ENCODE assay signal across 26 cellular contexts in the genomic region with DNA sequence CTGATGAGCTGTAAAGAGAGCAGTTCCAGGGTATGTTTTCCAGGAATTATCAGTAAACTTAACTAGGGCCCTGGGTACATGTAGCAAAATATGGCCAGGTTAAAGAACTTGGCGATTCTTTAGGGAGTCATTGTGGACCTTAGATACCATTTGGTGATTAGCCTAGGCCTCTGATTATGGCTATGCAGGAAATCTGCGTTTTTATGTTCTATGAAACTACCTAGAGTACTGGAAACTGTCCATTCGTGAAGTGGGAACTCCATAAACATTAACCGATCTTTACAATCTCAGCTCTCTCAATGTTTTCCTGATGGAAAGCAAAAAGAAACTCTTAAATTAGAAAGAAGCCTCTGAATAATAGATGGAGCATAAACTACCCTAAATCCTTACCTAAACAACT.
DNase-seq lines count a peak whose midpoint lies in the region; ATAC-seq, FAIRE-seq and TF ChIP-seq lines count a peak whose summit lies in the region.
"Had no signal": no experiment of that assay in that cellular context is flagged by ENCODE, and none has a peak within 500 bp of the region (broad histone marks: within the 10 kb centered on the region; RNA-seq: fewer than 3 reads in every experiment).

No MANE protein-coding gene starts in this region.

- H3K4me1 ChIP-seq in RWPE2 (ENCODE audit: insufficient read depth, poor library complexity, severe bottlenecking) (peaks cover 20% of the 10 kb centered on the region), endothelial cell of umbilical vein (ENCODE audit: control insufficient read depth, extremely low read depth, insufficient read depth, low read length) (peaks cover 57% of the 10 kb centered on the region), mucosa of descending colon (ENCODE audit: low read depth) (no peaks in the 10 kb centered on the region), thyroid gland (peaks cover 16 to 18% of the 10 kb centered on the region in 2 donors), neuronal stem cell (ENCODE audit: control insufficient read depth in 2 of 2, insufficient read depth in 1 of 2, low read depth in 1 of 2, low read length in 2 of 2) (no peaks in the 10 kb centered on the region)
- H3K4me1 ChIP-seq: HAP-1 had no signal

- H2BK120ac ChIP-seq in neuronal stem cell (ENCODE audit: low read depth, low read length), result no peak overlapping the region

- no peak for TF ChIP-seq POLR2A in endothelial cell of umbilical vein (IDR thresholded peaks at IDR 0.05; ENCODE audit: low read depth, low read length)
- TF ChIP-seq POLR2A in thyroid gland (IDR thresholded peaks at IDR 0.05), result no peak

- no peak overlapping the region for H2BK5ac ChIP-seq in neuronal stem cell (ENCODE audit: low read length)

- no peaks in the 10 kb centered on the region for H4K20me1 ChIP-seq in endothelial cell of umbilical vein (replicated peaks; ENCODE audit: control insufficient read depth, extremely low read depth, insufficient read depth, low read length)

- H3K9me3 ChIP-seq in RWPE2 (ENCODE audit: severe bottlenecking) (no peaks in the 10 kb centered on the region), endothelial cell of umbilical vein (replicated peaks; ENCODE audit: control insufficient read depth, insufficient read depth, low read length) (no peaks in the 10 kb centered on the region), mucosa of descending colon (no peaks in the 10 kb centered on the region), thyroid gland (no peaks in the 10 kb centered on the region), neuronal stem cell (replicated peaks in 1 of 2; ENCODE audit: control insufficient read depth in 2 of 2, insufficient read depth in 1 of 2, low read depth in 1 of 2, low read length in 2 of 2) (peaks cover 0 to 4% of the 10 kb centered on the region in 2 donors)
- H3K9me3 ChIP-seq: A549, HAP-1, MG63 had no signal

- no peak overlapping the region for H2AK5ac ChIP-seq in neuronal stem cell (ENCODE audit: low read depth, low read length)

- H3K9me1 ChIP-seq in endothelial cell of umbilical vein (replicated peaks; ENCODE audit: control insufficient read depth, extremely low read depth, insufficient read depth, low read length), result no peaks in the 10 kb centered on the region

- H3K9ac ChIP-seq in endothelial cell of umbilical vein (replicated peaks; ENCODE audit: extremely low read depth, insufficient read depth, low read length), result peak overlapping the region; percentile 69
- H3K9ac ChIP-seq in neuronal stem cell (ENCODE audit: low read depth, low read length, poor library complexity), result no peak overlapping the region

- H3K36me3 ChIP-seq in RWPE2 (ENCODE audit: low read depth), result peaks cover 23% of the 10 kb centered on the region
- peaks cover 0 to 2% of the 10 kb centered on the region in 2 experiments for H3K36me3 ChIP-seq in endothelial cell of umbilical vein (ENCODE audit: control insufficient read depth in 2 of 2, extremely low read depth in 1 of 2, insufficient read depth in 2 of 2, low read length in 2 of 2)
- H3K36me3 ChIP-seq in mucosa of descending colon (ENCODE audit: low read depth), result no peaks in the 10 kb centered on the region
- H3K36me3 ChIP-seq in thyroid gland, result no peaks in the 10 kb centered on the region
- H3K36me3 ChIP-seq in neuronal stem cell (replicated peaks in 1 of 2; ENCODE audit: control insufficient read depth in 2 of 2, insufficient read depth in 2 of 2, low read length in 2 of 2), result peaks cover 4 to 64% of the 10 kb centered on the region in 2 donors
- H3K36me3 ChIP-seq: HAP-1 had no signal

- H3K79me2 ChIP-seq in endothelial cell of umbilical vein (ENCODE audit: control insufficient read depth, insufficient read depth, low read length), result peaks cover 19% of the 10 kb centered on the region

- H3K23ac ChIP-seq in neuronal stem cell (ENCODE audit: low read depth, low read length, poor library complexity), result no peak overlapping the region

- H3K4ac ChIP-seq in neuronal stem cell (ENCODE audit: low read length), result no peak overlapping the region

- H3K14ac ChIP-seq in neuronal stem cell (ENCODE audit: low read length), result no peak overlapping the region

- H2BK12ac ChIP-seq in neuronal stem cell (ENCODE audit: low read length), result no peak overlapping the region

- TF ChIP-seq CTCF in RWPE2 (IDR thresholded peaks at IDR 0.05; ENCODE audit: poor library complexity, severe bottlenecking), result no peak
- no peak for TF ChIP-seq CTCF in endothelial cell of umbilical vein (IDR thresholded peaks at IDR 0.05; ENCODE audit: extremely low read depth in 1 of 2, insufficient read depth in 1 of 2, low read depth in 1 of 2, low read length in 2 of 2)
- TF ChIP-seq CTCF in mucosa of descending colon (IDR thresholded peaks at IDR 0.05), result no peak
- no peak for TF ChIP-seq CTCF in thyroid gland (IDR thresholded peaks at IDR 0.05)
- TF ChIP-seq CTCF in dorsolateral prefrontal cortex (IDR thresholded peaks at IDR 0.05 in 54 of 56, conservative IDR thresholded peaks at IDR 0.05 in 2 of 56; ENCODE audit: low read depth in 1 of 56, partially characterized antibody in 56 of 56), result no peak

- no peak for DNase-seq in RWPE2 (ENCODE audit: low spot score)
- no peak for DNase-seq in endothelial cell of umbilical vein (ENCODE audit: low read depth, low spot score)
- DNase-seq in mucosa of descending colon, result no peak
- no peak for DNase-seq in thyroid gland
- no peak for DNase-seq in NCI-H2107 (lab: John Stamatoyannopoulos, UW)
- DNase-seq in urothelium cell line (ENCODE audit: low spot score), result no peak
- no peak for DNase-seq in neuronal stem cell (ENCODE audit: low spot score)
- no peak for DNase-seq in dorsolateral prefrontal cortex
- DNase-seq: C1 segment of cervical spinal cord; CD4-positive, alpha-beta memory T cell; COR-L47; DMS53; GOT3; KG1; MG63; NCI-H1105 treated with DMSO at 0.1 percent for 48 hours; NCI-H146; NCI-H1930; NCI-H446 treated with DMSO at 0.1 percent for 48 hours; NCI-H526; PC-9; RPMI8226; SHP77 treated with DMSO at 0.1 percent for 48 hours had no signal

- H4K8ac ChIP-seq in neuronal stem cell (ENCODE audit: low read depth, low read length), result no peak overlapping the region

- no peaks in the 10 kb centered on the region for H3K27me3 ChIP-seq in RWPE2 (ENCODE audit: insufficient read depth, poor library complexity, severe bottlenecking)
- no peaks in the 10 kb centered on the region for H3K27me3 ChIP-seq in endothelial cell of umbilical vein (ENCODE audit: control insufficient read depth in 2 of 2, insufficient read depth in 2 of 2, low read length in 2 of 2)
- H3K27me3 ChIP-seq in thyroid gland, result no peaks in the 10 kb centered on the region
- no peaks in the 10 kb centered on the region for H3K27me3 ChIP-seq in neuronal stem cell (ENCODE audit: control insufficient read depth in 3 of 3, insufficient read depth in 3 of 3, low read depth in 1 of 3, low read length in 3 of 3)
- no peaks in the 10 kb centered on the region for H3K27me3 ChIP-seq in dorsolateral prefrontal cortex
- H3K27me3 ChIP-seq: MG63 had no signal

- H3K18ac ChIP-seq in neuronal stem cell (ENCODE audit: low read length), result no peak overlapping the region

- H3K4me3 ChIP-seq in RWPE2 (ENCODE audit: severe bottlenecking), result no peak overlapping the region
- peak overlapping the region in 1 of 3 experiments; percentile 20 for H3K4me3 ChIP-seq in endothelial cell of umbilical vein (replicated peaks in 1 of 3; ENCODE audit: insufficient read depth in 1 of 3, low read depth in 1 of 3, low read length in 3 of 3)
- no peak overlapping the region for H3K4me3 ChIP-seq in mucosa of descending colon
- H3K4me3 ChIP-seq in thyroid gland (replicated peaks in 1 of 3), result no peak overlapping the region
- H3K4me3 ChIP-seq in neuronal stem cell (ENCODE audit: low read length in 2 of 2), result no peak overlapping the region
- H3K4me3 ChIP-seq in dorsolateral prefrontal cortex, result no peak overlapping the region
- H3K4me3 ChIP-seq: A549, HAP-1, MG63, PC-9 had no signal

- TSS peak; percentile 50 for BruUV-seq in endothelial cell of umbilical vein (replicated peaks; lab: Mats Ljungman, UMichigan)

- FAIRE-seq in endothelial cell of umbilical vein (lab: Jason Lieb, UNC), result no peak
- FAIRE-seq in urothelium cell line (lab: Jason Lieb, UNC), result no peak
- FAIRE-seq: A549, GM18507 had no signal

- ATAC-seq in RWPE2 (ENCODE audit: low read depth) (no peak), mucosa of descending colon (peak; percentile 91)
- ATAC-seq: A549 had no signal

- no peaks in the 10 kb centered on the region for H3K79me1 ChIP-seq in neuronal stem cell (ENCODE audit: low read depth, low read length)

- peak overlapping the region; percentile 69 for H3K27ac ChIP-seq in RWPE2 (ENCODE audit: poor library complexity, severe bottlenecking)
- H3K27ac ChIP-seq in endothelial cell of umbilical vein (ENCODE audit: insufficient read depth, low read depth, low read length), result peak overlapping the region; percentile 89
- H3K27ac ChIP-seq in thyroid gland, result peak overlapping the region in 2 of 3 donors; percentile 0 to 67
- no peak overlapping the region for H3K27ac ChIP-seq in neuronal stem cell (replicated peaks; ENCODE audit: low read length)
- H3K27ac ChIP-seq in dorsolateral prefrontal cortex, result no peak overlapping the region
- H3K27ac ChIP-seq: A549, PC-9 had no signal

- WGBS in thyroid gland, 2 donors, result 75 to 81% methylated on average over 4 of the region's 4 CpGs
- no CpG with 5 or more reads among the region's 4 CpGs for WGBS in neuronal stem cell (ENCODE audit: extremely low coverage in 2 of 2, insufficient read length in 2 of 2, insufficient replicate concordance in 1 of 2), 2 donors

- POLR2A ChIA-PET in endothelial cell of umbilical vein (lab: Charles Lee), result no interaction called here

- CTCF ChIA-PET in endothelial cell of umbilical vein (lab: Charles Lee), result interaction anchor here (0.9 to 1.6 kb wide), 4 partner anchors 9 to 120 kb away, joined by 3 to 7 read pairs (median 3); no protein-coding TSS in a partner anchor

- H2AFZ ChIP-seq in endothelial cell of umbilical vein (ENCODE audit: low read depth, low read length) (peak overlapping the region; percentile 40), neuronal stem cell (ENCODE audit: low read length) (no peak overlapping the region)
- H2AFZ ChIP-seq: PC-9 had no signal

- dilution Hi-C loops in endothelial cell of umbilical vein (cut with MboI; ENCODE audit: extremely low pct_ligation_motif_present, low sequenced_read_pairs), result no loop called here

- peak overlapping the region; percentile 84 for H3K4me2 ChIP-seq in endothelial cell of umbilical vein (ENCODE audit: insufficient read depth, low read length)
- H3K4me2 ChIP-seq in neuronal stem cell (ENCODE audit: insufficient read depth, low read length, poor library complexity, severe bottlenecking), result no peak overlapping the region
- H3K4me2 ChIP-seq: A549, PC-9 had no signal

- intact Hi-C loops in endothelial cell of umbilical vein (cut with micrococcal nuclease) (loop anchor here (2.0 kb wide), 1 partner anchor 32 kb away; no protein-coding TSS in a partner anchor), mucosa of descending colon (cut with DNase I, micrococcal nuclease) (no loop called here), thyroid gland (cut with DNase I) (no loop called here), dorsolateral prefrontal cortex (cut with DNase I) (no loop called here)

- no peak overlapping the region for H4K91ac ChIP-seq in neuronal stem cell (ENCODE audit: low read depth, low read length, poor library complexity)

- H2BK15ac ChIP-seq in neuronal stem cell (ENCODE audit: low read length), result no peak overlapping the region

TF ChIP-seq in endothelial cell of umbilical vein, 7 proteins besides CTCF, POLR2A, EP300 and RAD21 (continues in another document):
- no peak for TF ChIP-seq FOS (IDR thresholded peaks at IDR 0.05; ENCODE audit: borderline replicate concordance, insufficient read depth, low read length)

Comparison
In these comparisons a context has a peak if more than half of its experiments do, and no peak if none do; other contexts are left out.
1. H3K27ac ChIP-seq: peak in RWPE2 (single experiment), endothelial cell of umbilical vein (single experiment) and thyroid gland (2 of 3); none in neuronal stem cell (single experiment) and dorsolateral prefrontal cortex (0 of 59).